Comparison of ENCODE assay signal across 9 cellular contexts in genomic region chr6:52304917-52305316, GRCh38. TPM values are rescaled to one million over a fixed set of nuclear protein-coding genes. Genes with fewer than 3 reads are reported as not detected.
DNase-seq lines count a peak whose midpoint lies in the region; ATAC-seq and TF ChIP-seq lines count a peak whose summit lies in the region.
"Had no signal": no experiment of that assay in that cellular context is flagged by ENCODE, and none has a peak within 500 bp of the region (broad histone marks: within the 10 kb centered on the region; RNA-seq: fewer than 3 reads in every experiment).

No MANE protein-coding gene starts in this region.

- H3K4me3 ChIP-seq in upper lobe of right lung (peak overlapping the region; percentile 14), GM23338 (no peak overlapping the region)

- intact Hi-C loops in activated CD4-positive, alpha-beta T cell treated with anti-CD3 and anti-CD28 coated beads, Interleukin-2, amount 10 ng/mL, durations not matched to agents 24 days and 14 days (cut with micrococcal nuclease): loop anchor here (1.0 kb wide), 1 partner anchor 21 kb away; the partner anchor contains the start of gene MCM3
- intact Hi-C loops in activated T-helper 1 cell treated with anti-CD3 and anti-CD28 coated beads, Interleukin-12 subunit alpha, Interleukin-12 subunit beta, Interleukin-2, Interleukin-4 antibody, amounts not matched to agents 30 ng/mL and 10 ng/mL and 1 ng/mL, durations not matched to agents 14 hours and 24 hours and 36 hours (cut with micrococcal nuclease): loop anchor here (1.0 to 5.0 kb wide), 3 partner anchors 18 to 90 kb away; partner anchors contain the start of gene PAQR8
- intact Hi-C loops in left colon (cut with DNase I, micrococcal nuclease): no loop called here
- intact Hi-C loops in upper lobe of right lung (cut with DNase I): loop anchor here (10.0 kb wide), 1 partner anchor 90 kb away; no protein-coding TSS in a partner anchor

- H3K27ac Mint-ChIP-seq in activated CD4-positive, alpha-beta T cell treated with anti-CD3 and anti-CD28 coated beads, Interleukin-2, amount 10 ng/mL, durations not matched to agents 24 days and 14 days: peak overlapping the region; percentile 86
- peak overlapping the region; percentile 45 for H3K27ac Mint-ChIP-seq in activated T-helper 1 cell treated with anti-CD3 and anti-CD28 coated beads, Interleukin-12 subunit alpha, Interleukin-12 subunit beta, Interleukin-2, Interleukin-4 antibody, amounts not matched to agents 30 ng/mL and 10 ng/mL and 1 ng/mL, durations not matched to agents 14 hours and 24 hours and 36 hours
- no peak overlapping the region for H3K27ac Mint-ChIP-seq in GM23338

- no peak for DNase-seq in activated CD4-positive, alpha-beta T cell treated with anti-CD3 and anti-CD28 coated beads, Interleukin-2, amount 10 ng/mL, durations not matched to agents 24 days and 14 days
- no peak for DNase-seq in activated CD4-positive, alpha-beta T cell treated with anti-CD3 and anti-CD28 coated beads for 4 hours
- DNase-seq in activated T-helper 1 cell treated with anti-CD3 and anti-CD28 coated beads, Interleukin-12 subunit alpha, Interleukin-12 subunit beta, Interleukin-2, Interleukin-4 antibody, amounts not matched to agents 30 ng/mL and 10 ng/mL and 1 ng/mL, durations not matched to agents 14 hours and 24 hours and 36 hours (ENCODE audit: low spot score): no peak
- DNase-seq in left colon: no peak
- DNase-seq in upper lobe of right lung: no peak
- DNase-seq in GM23338 (ENCODE audit: low spot score): no peak
- DNase-seq in DMS53 (lab: John Stamatoyannopoulos, UW): no peak

- H3K27me3 ChIP-seq in upper lobe of right lung: no peaks in the 10 kb centered on the region
- peaks cover 5% of the 10 kb centered on the region; the same call in 1 of the 2 replicates for H3K27me3 ChIP-seq in GM23338 (ENCODE audit: insufficient read depth)

- H3F3A ChIP-seq in GM23338 (replicated peaks; ENCODE audit: low read depth): no peaks in the 10 kb centered on the region

- no peaks in the 10 kb centered on the region for H3K9me3 ChIP-seq in upper lobe of right lung

- H3K4me3 Mint-ChIP-seq in activated CD4-positive, alpha-beta T cell treated with anti-CD3 and anti-CD28 coated beads, Interleukin-2, amount 10 ng/mL, durations not matched to agents 24 days and 14 days: peak overlapping the region; percentile 63
- H3K4me3 Mint-ChIP-seq in activated T-helper 1 cell treated with anti-CD3 and anti-CD28 coated beads, Interleukin-12 subunit alpha, Interleukin-12 subunit beta, Interleukin-2, Interleukin-4 antibody, amounts not matched to agents 30 ng/mL and 10 ng/mL and 1 ng/mL, durations not matched to agents 14 hours and 24 hours and 36 hours: peak overlapping the region; percentile 10
- no peak overlapping the region for H3K4me3 Mint-ChIP-seq in GM23338

- no peaks in the 10 kb centered on the region for H4K20me1 ChIP-seq in GM23338 (replicated peaks; ENCODE audit: insufficient read depth)

- H3K27me3 Mint-ChIP-seq in activated CD4-positive, alpha-beta T cell treated with anti-CD3 and anti-CD28 coated beads, Interleukin-2, amount 10 ng/mL, durations not matched to agents 24 days and 14 days: no peaks in the 10 kb centered on the region
- H3K27me3 Mint-ChIP-seq in activated T-helper 1 cell treated with anti-CD3 and anti-CD28 coated beads, Interleukin-12 subunit alpha, Interleukin-12 subunit beta, Interleukin-2, Interleukin-4 antibody, amounts not matched to agents 30 ng/mL and 10 ng/mL and 1 ng/mL, durations not matched to agents 14 hours and 24 hours and 36 hours (ENCODE audit: insufficient read depth): no peaks in the 10 kb centered on the region
- H3K27me3 Mint-ChIP-seq in GM23338 (ENCODE audit: insufficient read depth, low read depth, poor library complexity): peaks cover 11% of the 10 kb centered on the region

- H3K4me1 ChIP-seq in upper lobe of right lung: peaks cover 39% of the 10 kb centered on the region
- H3K4me1 ChIP-seq in GM23338 (ENCODE audit: insufficient read depth): no peaks in the 10 kb centered on the region; the same call in 1 of the 2 replicates

- no peaks in the 10 kb centered on the region for H3K79me2 ChIP-seq in GM23338 (replicated peaks; ENCODE audit: insufficient read depth)

- TF ChIP-seq CTCF in upper lobe of right lung (IDR thresholded peaks at IDR 0.05) (no peak), GM23338 (conservative IDR thresholded peaks at IDR 0.05; ENCODE audit: low read depth in 2 of 2) (no peak)

- peak; percentile 50 for ATAC-seq in HG03025 (IDR thresholded peaks at IDR 0.05; ENCODE audit: low FRiP score, unreplicated experiment)
- ATAC-seq in left colon: peak; percentile 52
- ATAC-seq in upper lobe of right lung: peak; percentile 66
- ATAC-seq in GM23338: no peak

- H3K9me3 Mint-ChIP-seq in activated CD4-positive, alpha-beta T cell treated with anti-CD3 and anti-CD28 coated beads, Interleukin-2, amount 10 ng/mL, durations not matched to agents 24 days and 14 days: peaks cover 15% of the 10 kb centered on the region
- no peaks in the 10 kb centered on the region for H3K9me3 Mint-ChIP-seq in activated T-helper 1 cell treated with anti-CD3 and anti-CD28 coated beads, Interleukin-12 subunit alpha, Interleukin-12 subunit beta, Interleukin-2, Interleukin-4 antibody, amounts not matched to agents 30 ng/mL and 10 ng/mL and 1 ng/mL, durations not matched to agents 14 hours and 24 hours and 36 hours
- H3K9me3 Mint-ChIP-seq in GM23338: no peaks in the 10 kb centered on the region

- H3K27ac ChIP-seq in upper lobe of right lung (peak overlapping the region; percentile 77), GM23338 (ENCODE audit: low read depth) (no peak overlapping the region)
- H3K27ac ChIP-seq: C4-2B had no signal

- H3K4me2 ChIP-seq in GM23338: no peak overlapping the region

- H3K36me3 Mint-ChIP-seq in activated CD4-positive, alpha-beta T cell treated with anti-CD3 and anti-CD28 coated beads, Interleukin-2, amount 10 ng/mL, durations not matched to agents 24 days and 14 days (ENCODE audit: low read depth): peaks cover 5% of the 10 kb centered on the region
- H3K36me3 Mint-ChIP-seq in activated T-helper 1 cell treated with anti-CD3 and anti-CD28 coated beads, Interleukin-12 subunit alpha, Interleukin-12 subunit beta, Interleukin-2, Interleukin-4 antibody, amounts not matched to agents 30 ng/mL and 10 ng/mL and 1 ng/mL, durations not matched to agents 14 hours and 24 hours and 36 hours (ENCODE audit: low read depth): peaks cover 3% of the 10 kb centered on the region
- H3K36me3 Mint-ChIP-seq in GM23338 (ENCODE audit: low read depth): no peaks in the 10 kb centered on the region

- H3K36me3 ChIP-seq in upper lobe of right lung (no peaks in the 10 kb centered on the region), GM23338 (ENCODE audit: insufficient read depth) (no peaks in the 10 kb centered on the region)

- peaks cover 53% of the 10 kb centered on the region for H3K4me1 Mint-ChIP-seq in activated CD4-positive, alpha-beta T cell treated with anti-CD3 and anti-CD28 coated beads, Interleukin-2, amount 10 ng/mL, durations not matched to agents 24 days and 14 days
- H3K4me1 Mint-ChIP-seq in activated T-helper 1 cell treated with anti-CD3 and anti-CD28 coated beads, Interleukin-12 subunit alpha, Interleukin-12 subunit beta, Interleukin-2, Interleukin-4 antibody, amounts not matched to agents 30 ng/mL and 10 ng/mL and 1 ng/mL, durations not matched to agents 14 hours and 24 hours and 36 hours (ENCODE audit: low read depth): peaks cover 50% of the 10 kb centered on the region
- H3K4me1 Mint-ChIP-seq in GM23338: peaks cover 7% of the 10 kb centered on the region; the same call in 2 of the 3 replicates

- no peak overlapping the region for H2AFZ ChIP-seq in GM23338

- no peaks in the 10 kb centered on the region for H3K9me2 ChIP-seq in GM23338 (ENCODE audit: insufficient read depth)

TF ChIP-seq in GM23338, 12 proteins besides CTCF, POLR2A, EP300 and RAD21 (continues in another document):
- no peak for TF ChIP-seq EZH2phosphoT487 (IDR thresholded peaks at IDR 0.05; ENCODE audit: unreplicated experiment)
- TF ChIP-seq CREB1 (CRISPR knock-in tag; IDR thresholded peaks at IDR 0.05; ENCODE audit: low read depth): no peak
- no peak for TF ChIP-seq POLR2AphosphoS5 (IDR thresholded peaks at IDR 0.05; ENCODE audit: low read depth)
- TF ChIP-seq JUNB (IDR thresholded peaks at IDR 0.05; ENCODE audit: unreplicated experiment): no peak
- TF ChIP-seq STAT1 (IDR thresholded peaks at IDR 0.05; ENCODE audit: unreplicated experiment): no peak

RNA-seq across cellular contexts. Expression of gene MCM3, which starts 20.4 kb away (rescaled TPM):
- total RNA-seq in activated CD4-positive, alpha-beta T cell treated with anti-CD3 and anti-CD28 coated beads, Interleukin-2, amount 10 ng/mL, durations not matched to agents 24 days and 14 days: 239 and 240 TPM in 2 replicates
- 212 and 214 TPM in 2 replicates for total RNA-seq in activated T-helper 1 cell treated with anti-CD3 and anti-CD28 coated beads, Interleukin-12 subunit alpha, Interleukin-12 subunit beta, Interleukin-2, Interleukin-4 antibody, amounts not matched to agents 30 ng/mL and 10 ng/mL and 1 ng/mL, durations not matched to agents 14 hours and 24 hours and 36 hours
- 10 to 100 TPM; 22.5 to 33.2 TPM for total RNA-seq in left colon
- 26.3 TPM for total RNA-seq in upper lobe of right lung
- total RNA-seq in GM23338 (2014; rRNA removed; shearing (Covaris generic)): 328 and 369 TPM in 2 replicates
- 147 and 157 TPM in 2 replicates for polyA plus RNA-seq in GM23338 (2016; fragmentation: Nextera tagmentation; extraction: Ambion mirVana)

RNA-seq across cellular contexts. Expression of gene PAQR8, which starts 57.0 kb away (rescaled TPM):
- 4.5 and 4.8 TPM in 2 replicates for total RNA-seq in activated CD4-positive, alpha-beta T cell treated with anti-CD3 and anti-CD28 coated beads, Interleukin-2, amount 10 ng/mL, durations not matched to agents 24 days and 14 days
- 2.5 and 2.8 TPM in 2 replicates for total RNA-seq in activated T-helper 1 cell treated with anti-CD3 and anti-CD28 coated beads, Interleukin-12 subunit alpha, Interleukin-12 subunit beta, Interleukin-2, Interleukin-4 antibody, amounts not matched to agents 30 ng/mL and 10 ng/mL and 1 ng/mL, durations not matched to agents 14 hours and 24 hours and 36 hours
- 100 to 1,000 TPM; 152 to 158 TPM for total RNA-seq in left colon
- 5.8 TPM for total RNA-seq in upper lobe of right lung
- 10.8 and 11.2 TPM in 2 replicates for total RNA-seq in GM23338 (2014; rRNA removed; shearing (Covaris generic))
- polyA plus RNA-seq in GM23338 (2016; fragmentation: Nextera tagmentation; extraction: Ambion mirVana): 3.6 and 3.7 TPM in 2 replicates

Comparison
In these comparisons a context has a peak if more than half of its experiments do, and no peak if none do; other contexts are left out.
1. RNA of gene PAQR8, which starts 57.0 kb away (total RNA-seq): 152 to 158 TPM in left colon; 10.8 to 11.2 TPM in GM23338, 5.8 TPM in upper lobe of right lung (single experiment), 4.5 to 4.8 TPM in activated CD4-positive, alpha-beta T cell treated with anti-CD3 and anti-CD28 coated beads, Interleukin-2, amount 10 ng/mL, durations not matched to agents 24 days and 14 days and 2.5 to 2.8 TPM in activated T-helper 1 cell treated with anti-CD3 and anti-CD28 coated beads, Interleukin-12 subunit alpha, Interleukin-12 subunit beta, Interleukin-2, Interleukin-4 antibody, amounts not matched to agents 30 ng/mL and 10 ng/mL and 1 ng/mL, durations not matched to agents 14 hours and 24 hours and 36 hours; every median in the first group is over 10 times any median in the second.
2. intact Hi-C loops: an anchor here in activated CD4-positive, alpha-beta T cell treated with anti-CD3 and anti-CD28 coated beads, Interleukin-2, amount 10 ng/mL, durations not matched to agents 24 days and 14 days (1.0 kb wide), activated T-helper 1 cell treated with anti-CD3 and anti-CD28 coated beads, Interleukin-12 subunit alpha, Interleukin-12 subunit beta, Interleukin-2, Interleukin-4 antibody, amounts not matched to agents 30 ng/mL and 10 ng/mL and 1 ng/mL, durations not matched to agents 14 hours and 24 hours and 36 hours (1.0 to 5.0 kb wide) and upper lobe of right lung (10.0 kb wide); none called in left colon.